In the genomic region with DNA sequence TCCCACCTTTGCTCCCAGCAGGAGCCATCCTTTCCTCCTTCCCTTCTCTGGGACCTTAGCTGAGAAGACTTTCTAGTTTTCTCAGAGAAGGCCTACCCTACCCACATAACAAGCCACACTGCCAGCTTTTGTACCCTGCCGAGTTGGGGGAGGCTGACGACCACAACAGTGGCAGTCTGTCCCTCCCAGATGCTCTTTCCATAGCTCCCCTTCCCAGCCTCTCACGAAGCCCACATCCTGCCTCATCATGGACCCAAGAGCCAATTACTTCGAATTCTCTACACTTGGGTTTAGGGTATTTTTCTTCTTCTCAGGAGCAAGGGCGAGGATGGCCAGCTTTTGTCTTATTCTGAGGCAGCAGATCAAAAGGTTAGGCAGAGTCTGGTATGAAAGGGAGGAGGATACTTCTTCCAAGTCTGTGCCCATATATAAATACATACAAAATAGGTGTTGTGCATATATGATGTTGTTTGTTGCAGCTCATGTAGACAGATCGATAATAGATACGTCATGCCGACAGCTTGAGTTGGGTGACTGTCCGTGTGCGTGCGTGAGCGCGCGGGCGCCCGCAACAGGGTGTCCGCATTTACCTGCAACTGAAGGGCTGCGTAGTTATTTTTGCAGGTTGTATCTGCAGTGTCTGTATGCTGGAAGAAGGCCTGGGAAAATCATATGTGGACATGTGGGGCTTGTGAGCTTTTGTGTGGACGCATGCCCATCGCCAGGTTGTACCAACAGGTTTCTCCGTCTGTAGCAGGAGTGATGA, we compare ENCODE assay signal across 1 cellular context.
TF ChIP-seq lines count a peak whose summit lies in the region.

No MANE protein-coding gene starts in this region.

TF ChIP-seq in IMR-90, 13 proteins besides CTCF, POLR2A, EP300 and RAD21:
- TF ChIP-seq RCOR1 (IDR thresholded peaks at IDR 0.05; ENCODE audit: insufficient replicate concordance, low read length): no peak
- no peak for TF ChIP-seq CEBPB (IDR thresholded peaks at IDR 0.05; ENCODE audit: low read depth, low read length)
- TF ChIP-seq NFE2L2 (IDR thresholded peaks at IDR 0.05; ENCODE audit: low read depth, low read length): no peak
- TF ChIP-seq MXI1 (IDR thresholded peaks at IDR 0.05; ENCODE audit: borderline replicate concordance, low read depth, low read length): no peak
- no peak for TF ChIP-seq SMC3 (IDR thresholded peaks at IDR 0.05; ENCODE audit: low read depth, low read length)
- no peak for TF ChIP-seq RFX5 (IDR thresholded peaks at IDR 0.05; ENCODE audit: low read depth, low read length)
- no peak for TF ChIP-seq FOS (IDR thresholded peaks at IDR 0.05; ENCODE audit: low read depth, low read length)
- TF ChIP-seq, protein P1, sequence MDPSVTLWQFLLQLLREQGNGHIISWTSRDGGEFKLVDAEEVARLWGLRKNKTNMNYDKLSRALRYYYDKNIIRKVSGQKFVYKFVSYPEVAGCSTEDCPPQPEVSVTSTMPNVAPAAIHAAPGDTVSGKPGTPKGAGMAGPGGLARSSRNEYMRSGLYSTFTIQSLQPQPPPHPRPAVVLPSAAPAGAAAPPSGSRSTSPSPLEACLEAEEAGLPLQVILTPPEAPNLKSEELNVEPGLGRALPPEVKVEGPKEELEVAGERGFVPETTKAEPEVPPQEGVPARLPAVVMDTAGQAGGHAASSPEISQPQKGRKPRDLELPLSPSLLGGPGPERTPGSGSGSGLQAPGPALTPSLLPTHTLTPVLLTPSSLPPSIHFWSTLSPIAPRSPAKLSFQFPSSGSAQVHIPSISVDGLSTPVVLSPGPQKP (IDR thresholded peaks at IDR 0.05; ENCODE audit: borderline replicate concordance, low read depth, low read length): no peak
- TF ChIP-seq, protein P2, sequence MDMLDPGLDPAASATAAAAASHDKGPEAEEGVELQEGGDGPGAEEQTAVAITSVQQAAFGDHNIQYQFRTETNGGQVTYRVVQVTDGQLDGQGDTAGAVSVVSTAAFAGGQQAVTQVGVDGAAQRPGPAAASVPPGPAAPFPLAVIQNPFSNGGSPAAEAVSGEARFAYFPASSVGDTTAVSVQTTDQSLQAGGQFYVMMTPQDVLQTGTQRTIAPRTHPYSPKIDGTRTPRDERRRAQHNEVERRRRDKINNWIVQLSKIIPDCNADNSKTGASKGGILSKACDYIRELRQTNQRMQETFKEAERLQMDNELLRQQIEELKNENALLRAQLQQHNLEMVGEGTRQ (IDR thresholded peaks at IDR 0.05; ENCODE audit: low read depth, low read length): no peak
- no peak for TF ChIP-seq CHD1 (IDR thresholded peaks at IDR 0.05; ENCODE audit: low read depth, low read length)
- no peak for TF ChIP-seq BHLHE40 (IDR thresholded peaks at IDR 0.05; ENCODE audit: low read depth, low read length)
- no peak for TF ChIP-seq MAFK (IDR thresholded peaks at IDR 0.05; ENCODE audit: low read depth, low read length)
- no peak for TF ChIP-seq MAZ (IDR thresholded peaks at IDR 0.05; ENCODE audit: borderline replicate concordance, low read depth, low read length)
